In genomic region chr1:164644774-164645634, GRCh38 we compare ENCODE assay signal across 12 cellular contexts.
DNase-seq lines count a peak whose midpoint lies in the region; ATAC-seq and TF ChIP-seq lines count a peak whose summit lies in the region.
"Had no signal": no experiment of that assay in that cellular context is flagged by ENCODE, and none has a peak within 500 bp of the region (broad histone marks: within the 10 kb centered on the region; RNA-seq: fewer than 3 reads in every experiment).

No MANE protein-coding gene starts in this region.

- H3K36me3 ChIP-seq in skeletal muscle satellite cell (ENCODE audit: insufficient read depth, low read length): no peaks in the 10 kb centered on the region

- H3K4me2 ChIP-seq in skeletal muscle satellite cell (ENCODE audit: low read length): peak overlapping the region; percentile 8

- no peak overlapping the region for H3K9ac ChIP-seq in skeletal muscle satellite cell (ENCODE audit: low read depth, low read length)

- no peaks in the 10 kb centered on the region for H3K27me3 ChIP-seq in skeletal muscle satellite cell (ENCODE audit: control insufficient read depth, insufficient read depth, low read length)

- DNase-seq in HCEC 1CT (peak; percentile 54), RWPE1 (ENCODE audit: low spot score) (peak; percentile 19), fibroblast of the aortic adventitia (ENCODE audit: low read depth) (peak; percentile 83), SK-N-DZ (ENCODE audit: low spot score) (no peak), Ammon's horn (ENCODE audit: low spot score) (no peak)
- no peak for DNase-seq in activated effector memory CD4-positive, alpha-beta T cell treated with anti-CD3 and anti-CD28 coated beads, Interleukin-2, amount 50 U/mL, for 16 hours
- DNase-seq: activated T-cell treated with anti-CD3 and anti-CD28 coated beads, Interleukin-2, amount 50 U/mL, for 72 hours; NCI-H2029 treated with DMSO at 0.1 percent for 48 hours; stimulated activated CD4-positive, alpha-beta T cell treated with anti-CD3 and anti-CD28 coated beads, Interleukin-4, amount 100 ng/mL, for 24 hours; T-helper 1 cell had no signal

- CTCF ChIA-PET in RWPE1 (lab: Yijun Ruan, JAX): interaction anchor here (0.5 kb wide), 1 partner anchor 111 kb away, joined by 3 read pairs; no protein-coding TSS in a partner anchor

- no peak for ATAC-seq in activated CD4-positive, CD25-positive, alpha-beta regulatory T cell treated with anti-CD3 and anti-CD28 coated beads, Interleukin-2, amount 50 U/mL, for 24 hours
- ATAC-seq: activated T-cell treated with anti-CD3 and anti-CD28 coated beads, Interleukin-2, amount 50 U/mL, for 72 hours had no signal

- TF ChIP-seq CTCF in RWPE1 (conservative IDR thresholded peaks at IDR 0.05; ENCODE audit: low read depth) (no peak), fibroblast of the aortic adventitia (IDR thresholded peaks at IDR 0.05; ENCODE audit: insufficient read depth, low read length) (no peak)

- peaks cover 24% of the 10 kb centered on the region for H3K4me1 ChIP-seq in skeletal muscle satellite cell (ENCODE audit: control insufficient read depth, insufficient read depth, low read length)

- POLR2A ChIA-PET in RWPE1 (lab: Yijun Ruan, JAX; ENCODE audit: low non-redundant PET): no interaction called here

- H3K9me3 ChIP-seq in skeletal muscle satellite cell (replicated peaks; ENCODE audit: low read length): no peaks in the 10 kb centered on the region

- H3K4me3 ChIP-seq in fibroblast of the aortic adventitia (ENCODE audit: low read depth, low read length) (peak overlapping the region; percentile 13), skeletal muscle satellite cell (ENCODE audit: low read length) (no peak overlapping the region)

- no peak overlapping the region for H3K27ac ChIP-seq in RWPE1

Comparison
In these comparisons a context has a peak if more than half of its experiments do, and no peak if none do; other contexts are left out.
1. DNase-seq: peak in HCEC 1CT (single experiment), RWPE1 (single experiment) and fibroblast of the aortic adventitia (single experiment); none in SK-N-DZ (single experiment), Ammon's horn (single experiment) and activated effector memory CD4-positive, alpha-beta T cell treated with anti-CD3 and anti-CD28 coated beads, Interleukin-2, amount 50 U/mL, for 16 hours (single experiment).